In the genomic region with DNA sequence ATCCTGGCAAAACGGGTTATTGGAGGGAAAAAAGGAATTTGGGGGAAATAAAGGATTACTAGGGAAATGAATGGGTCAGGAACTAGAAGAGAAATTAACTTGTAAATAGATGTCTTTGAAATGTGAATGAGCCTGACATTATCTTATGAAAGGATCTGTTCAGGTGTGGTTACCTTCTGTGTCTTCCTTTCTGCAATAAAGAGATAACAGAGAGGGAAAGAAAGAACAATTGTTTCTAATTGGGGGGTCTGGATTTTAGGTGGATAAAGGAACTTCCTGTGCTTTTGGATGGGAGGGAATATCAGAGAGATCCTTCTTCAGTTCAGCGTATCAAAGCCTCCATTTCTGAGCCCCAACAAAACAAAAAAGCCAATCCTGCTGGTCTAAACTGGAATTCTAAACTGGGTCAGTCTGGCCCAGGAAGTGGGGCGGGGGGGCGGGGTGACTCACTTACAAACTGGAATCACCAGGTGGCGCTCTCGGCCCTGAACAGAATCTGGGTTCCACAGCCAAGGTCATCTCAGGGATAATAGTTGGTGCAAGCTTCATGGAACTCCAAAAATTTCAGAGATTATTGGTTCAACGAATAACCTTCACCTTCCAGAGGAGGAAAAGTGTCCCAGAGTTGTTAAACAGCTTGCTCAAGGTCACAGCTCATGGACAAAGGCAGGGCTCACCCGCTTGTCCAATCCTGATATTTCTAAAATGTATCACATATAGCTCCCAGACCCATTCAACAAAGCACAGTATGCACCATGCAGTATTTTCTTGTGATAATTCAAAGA, we compare ENCODE assay signal across 1 cellular context.
TF ChIP-seq lines count a peak whose summit lies in the region.

No MANE protein-coding gene starts in this region.

TF ChIP-seq in HepG2, 621 proteins besides CTCF, POLR2A, EP300 and RAD21 (continues in another document):
- TF ChIP-seq PHF21A (CRISPR knock-in tag; IDR thresholded peaks at IDR 0.05) (peak; percentile 58; the same call in 1 of the 2 replicates), SIX1 (CRISPR knock-in tag; IDR thresholded peaks at IDR 0.05; ENCODE audit: borderline replicate concordance) (0 out of 2 replicates have a peak, but pooled peaks have one; percentile 16), CENPX (CRISPR knock-in tag; IDR thresholded peaks at IDR 0.05) (no peak), HDAC6 (IDR thresholded peaks at IDR 0.05; ENCODE audit: low read depth, low read length) (no peak), PAWR (CRISPR knock-in tag; IDR thresholded peaks at IDR 0.05; ENCODE audit: borderline replicate concordance) (no peak), ZNF703 (CRISPR knock-in tag; IDR thresholded peaks at IDR 0.05; ENCODE audit: borderline replicate concordance) (no peak), ZNF446 (CRISPR knock-in tag; IDR thresholded peaks at IDR 0.05) (no peak), KLF13 (CRISPR knock-in tag; IDR thresholded peaks at IDR 0.05) (no peak), KDM3A (CRISPR knock-in tag; IDR thresholded peaks at IDR 0.05; ENCODE audit: low read depth) (0 out of 2 replicates have a peak, but pooled peaks have one; percentile 25), ZNF615 (CRISPR knock-in tag; IDR thresholded peaks at IDR 0.05; ENCODE audit: borderline replicate concordance) (no peak), ARHGAP35 (CRISPR knock-in tag; IDR thresholded peaks at IDR 0.05; ENCODE audit: borderline replicate concordance) (no peak), ZNF7 (CRISPR knock-in tag; IDR thresholded peaks at IDR 0.05) (no peak), ZNF839 (CRISPR knock-in tag; IDR thresholded peaks at IDR 0.05; ENCODE audit: borderline replicate concordance) (no peak), SMC3 (IDR thresholded peaks at IDR 0.05; ENCODE audit: low read length) (peak; percentile 62; the same call in 1 of the 2 replicates), SIN3B (IDR thresholded peaks at IDR 0.05; ENCODE audit: low read length) (no peak), HNRNPUL1 (IDR thresholded peaks at IDR 0.05; ENCODE audit: low read depth, low read length) (no peak), ZNF343 (CRISPR knock-in tag; IDR thresholded peaks at IDR 0.05) (no peak), ZNF616 (CRISPR knock-in tag; IDR thresholded peaks at IDR 0.05; ENCODE audit: low read depth) (no peak), PRMT3 (CRISPR knock-in tag; IDR thresholded peaks at IDR 0.05; ENCODE audit: borderline replicate concordance, low read depth) (no peak), ZC3H4 (CRISPR knock-in tag; IDR thresholded peaks at IDR 0.05; ENCODE audit: borderline replicate concordance) (no peak), GABPB1 (CRISPR knock-in tag; IDR thresholded peaks at IDR 0.05) (no peak), NFYC (CRISPR knock-in tag; IDR thresholded peaks at IDR 0.05) (no peak), TCF7 (IDR thresholded peaks at IDR 0.05; ENCODE audit: low read depth) (no peak), NFE2 (CRISPR knock-in tag; IDR thresholded peaks at IDR 0.05) (no peak), IKZF1 (IDR thresholded peaks at IDR 0.05) (no peak), ZNF761 (CRISPR knock-in tag; conservative IDR thresholded peaks at IDR 0.05) (no peak), ZNF530 (CRISPR knock-in tag; IDR thresholded peaks at IDR 0.05; ENCODE audit: low read depth) (no peak), ZZZ3 (CRISPR knock-in tag; IDR thresholded peaks at IDR 0.05; ENCODE audit: borderline replicate concordance) (no peak)
- TF ChIP-seq, protein P1, sequence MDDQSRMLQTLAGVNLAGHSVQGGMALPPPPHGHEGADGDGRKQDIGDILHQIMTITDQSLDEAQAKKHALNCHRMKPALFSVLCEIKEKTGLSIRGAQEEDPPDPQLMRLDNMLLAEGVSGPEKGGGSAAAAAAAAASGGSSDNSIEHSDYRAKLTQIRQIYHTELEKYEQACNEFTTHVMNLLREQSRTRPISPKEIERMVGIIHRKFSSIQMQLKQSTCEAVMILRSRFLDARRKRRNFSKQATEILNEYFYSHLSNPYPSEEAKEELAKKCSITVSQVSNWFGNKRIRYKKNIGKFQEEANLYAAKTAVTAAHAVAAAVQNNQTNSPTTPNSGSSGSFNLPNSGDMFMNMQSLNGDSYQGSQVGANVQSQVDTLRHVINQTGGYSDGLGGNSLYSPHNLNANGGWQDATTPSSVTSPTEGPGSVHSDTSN (CRISPR knock-in tag; IDR thresholded peaks at IDR 0.05; ENCODE audit: borderline replicate concordance): no peak
- TF ChIP-seq, protein P2, sequence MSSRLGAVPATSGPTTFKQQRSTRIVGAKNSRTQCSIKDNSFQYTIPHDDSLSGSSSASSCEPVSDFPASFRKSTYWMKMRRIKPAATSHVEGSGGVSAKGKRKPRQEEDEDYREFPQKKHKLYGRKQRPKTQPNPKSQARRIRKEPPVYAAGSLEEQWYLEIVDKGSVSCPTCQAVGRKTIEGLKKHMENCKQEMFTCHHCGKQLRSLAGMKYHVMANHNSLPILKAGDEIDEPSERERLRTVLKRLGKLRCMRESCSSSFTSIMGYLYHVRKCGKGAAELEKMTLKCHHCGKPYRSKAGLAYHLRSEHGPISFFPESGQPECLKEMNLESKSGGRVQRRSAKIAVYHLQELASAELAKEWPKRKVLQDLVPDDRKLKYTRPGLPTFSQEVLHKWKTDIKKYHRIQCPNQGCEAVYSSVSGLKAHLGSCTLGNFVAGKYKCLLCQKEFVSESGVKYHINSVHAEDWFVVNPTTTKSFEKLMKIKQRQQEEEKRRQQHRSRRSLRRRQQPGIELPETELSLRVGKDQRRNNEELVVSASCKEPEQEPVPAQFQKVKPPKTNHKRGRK (CRISPR knock-in tag; IDR thresholded peaks at IDR 0.05): no peak
- TF ChIP-seq, protein P3, sequence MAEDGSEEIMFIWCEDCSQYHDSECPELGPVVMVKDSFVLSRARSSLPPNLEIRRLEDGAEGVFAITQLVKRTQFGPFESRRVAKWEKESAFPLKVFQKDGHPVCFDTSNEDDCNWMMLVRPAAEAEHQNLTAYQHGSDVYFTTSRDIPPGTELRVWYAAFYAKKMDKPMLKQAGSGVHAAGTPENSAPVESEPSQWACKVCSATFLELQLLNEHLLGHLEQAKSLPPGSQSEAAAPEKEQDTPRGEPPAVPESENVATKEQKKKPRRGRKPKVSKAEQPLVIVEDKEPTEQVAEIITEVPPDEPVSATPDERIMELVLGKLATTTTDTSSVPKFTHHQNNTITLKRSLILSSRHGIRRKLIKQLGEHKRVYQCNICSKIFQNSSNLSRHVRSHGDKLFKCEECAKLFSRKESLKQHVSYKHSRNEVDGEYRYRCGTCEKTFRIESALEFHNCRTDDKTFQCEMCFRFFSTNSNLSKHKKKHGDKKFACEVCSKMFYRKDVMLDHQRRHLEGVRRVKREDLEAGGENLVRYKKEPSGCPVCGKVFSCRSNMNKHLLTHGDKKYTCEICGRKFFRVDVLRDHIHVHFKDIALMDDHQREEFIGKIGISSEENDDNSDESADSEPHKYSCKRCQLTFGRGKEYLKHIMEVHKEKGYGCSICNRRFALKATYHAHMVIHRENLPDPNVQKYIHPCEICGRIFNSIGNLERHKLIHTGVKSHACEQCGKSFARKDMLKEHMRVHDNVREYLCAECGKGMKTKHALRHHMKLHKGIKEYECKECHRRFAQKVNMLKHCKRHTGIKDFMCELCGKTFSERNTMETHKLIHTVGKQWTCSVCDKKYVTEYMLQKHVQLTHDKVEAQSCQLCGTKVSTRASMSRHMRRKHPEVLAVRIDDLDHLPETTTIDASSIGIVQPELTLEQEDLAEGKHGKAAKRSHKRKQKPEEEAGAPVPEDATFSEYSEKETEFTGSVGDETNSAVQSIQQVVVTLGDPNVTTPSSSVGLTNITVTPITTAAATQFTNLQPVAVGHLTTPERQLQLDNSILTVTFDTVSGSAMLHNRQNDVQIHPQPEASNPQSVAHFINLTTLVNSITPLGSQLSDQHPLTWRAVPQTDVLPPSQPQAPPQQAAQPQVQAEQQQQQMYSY (CRISPR knock-in tag; IDR thresholded peaks at IDR 0.05): no peak
- TF ChIP-seq, protein P4, sequence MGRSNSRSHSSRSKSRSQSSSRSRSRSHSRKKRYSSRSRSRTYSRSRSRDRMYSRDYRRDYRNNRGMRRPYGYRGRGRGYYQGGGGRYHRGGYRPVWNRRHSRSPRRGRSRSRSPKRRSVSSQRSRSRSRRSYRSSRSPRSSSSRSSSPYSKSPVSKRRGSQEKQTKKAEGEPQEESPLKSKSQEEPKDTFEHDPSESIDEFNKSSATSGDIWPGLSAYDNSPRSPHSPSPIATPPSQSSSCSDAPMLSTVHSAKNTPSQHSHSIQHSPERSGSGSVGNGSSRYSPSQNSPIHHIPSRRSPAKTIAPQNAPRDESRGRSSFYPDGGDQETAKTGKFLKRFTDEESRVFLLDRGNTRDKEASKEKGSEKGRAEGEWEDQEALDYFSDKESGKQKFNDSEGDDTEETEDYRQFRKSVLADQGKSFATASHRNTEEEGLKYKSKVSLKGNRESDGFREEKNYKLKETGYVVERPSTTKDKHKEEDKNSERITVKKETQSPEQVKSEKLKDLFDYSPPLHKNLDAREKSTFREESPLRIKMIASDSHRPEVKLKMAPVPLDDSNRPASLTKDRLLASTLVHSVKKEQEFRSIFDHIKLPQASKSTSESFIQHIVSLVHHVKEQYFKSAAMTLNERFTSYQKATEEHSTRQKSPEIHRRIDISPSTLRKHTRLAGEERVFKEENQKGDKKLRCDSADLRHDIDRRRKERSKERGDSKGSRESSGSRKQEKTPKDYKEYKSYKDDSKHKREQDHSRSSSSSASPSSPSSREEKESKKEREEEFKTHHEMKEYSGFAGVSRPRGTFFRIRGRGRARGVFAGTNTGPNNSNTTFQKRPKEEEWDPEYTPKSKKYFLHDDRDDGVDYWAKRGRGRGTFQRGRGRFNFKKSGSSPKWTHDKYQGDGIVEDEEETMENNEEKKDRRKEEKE (IDR thresholded peaks at IDR 0.05): no peak
- TF ChIP-seq, protein P5, sequence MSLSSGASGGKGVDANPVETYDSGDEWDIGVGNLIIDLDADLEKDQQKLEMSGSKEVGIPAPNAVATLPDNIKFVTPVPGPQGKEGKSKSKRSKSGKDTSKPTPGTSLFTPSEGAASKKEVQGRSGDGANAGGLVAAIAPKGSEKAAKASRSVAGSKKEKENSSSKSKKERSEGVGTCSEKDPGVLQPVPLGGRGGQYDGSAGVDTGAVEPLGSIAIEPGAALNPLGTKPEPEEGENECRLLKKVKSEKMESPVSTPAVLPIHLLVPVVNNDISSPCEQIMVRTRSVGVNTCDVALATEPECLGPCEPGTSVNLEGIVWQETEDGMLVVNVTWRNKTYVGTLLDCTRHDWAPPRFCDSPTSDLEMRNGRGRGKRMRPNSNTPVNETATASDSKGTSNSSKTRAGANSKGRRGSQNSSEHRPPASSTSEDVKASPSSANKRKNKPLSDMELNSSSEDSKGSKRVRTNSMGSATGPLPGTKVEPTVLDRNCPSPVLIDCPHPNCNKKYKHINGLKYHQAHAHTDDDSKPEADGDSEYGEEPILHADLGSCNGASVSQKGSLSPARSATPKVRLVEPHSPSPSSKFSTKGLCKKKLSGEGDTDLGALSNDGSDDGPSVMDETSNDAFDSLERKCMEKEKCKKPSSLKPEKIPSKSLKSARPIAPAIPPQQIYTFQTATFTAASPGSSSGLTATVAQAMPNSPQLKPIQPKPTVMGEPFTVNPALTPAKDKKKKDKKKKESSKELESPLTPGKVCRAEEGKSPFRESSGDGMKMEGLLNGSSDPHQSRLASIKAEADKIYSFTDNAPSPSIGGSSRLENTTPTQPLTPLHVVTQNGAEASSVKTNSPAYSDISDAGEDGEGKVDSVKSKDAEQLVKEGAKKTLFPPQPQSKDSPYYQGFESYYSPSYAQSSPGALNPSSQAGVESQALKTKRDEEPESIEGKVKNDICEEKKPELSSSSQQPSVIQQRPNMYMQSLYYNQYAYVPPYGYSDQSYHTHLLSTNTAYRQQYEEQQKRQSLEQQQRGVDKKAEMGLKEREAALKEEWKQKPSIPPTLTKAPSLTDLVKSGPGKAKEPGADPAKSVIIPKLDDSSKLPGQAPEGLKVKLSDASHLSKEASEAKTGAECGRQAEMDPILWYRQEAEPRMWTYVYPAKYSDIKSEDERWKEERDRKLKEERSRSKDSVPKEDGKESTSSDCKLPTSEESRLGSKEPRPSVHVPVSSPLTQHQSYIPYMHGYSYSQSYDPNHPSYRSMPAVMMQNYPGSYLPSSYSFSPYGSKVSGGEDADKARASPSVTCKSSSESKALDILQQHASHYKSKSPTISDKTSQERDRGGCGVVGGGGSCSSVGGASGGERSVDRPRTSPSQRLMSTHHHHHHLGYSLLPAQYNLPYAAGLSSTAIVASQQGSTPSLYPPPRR (CRISPR knock-in tag; IDR thresholded peaks at IDR 0.05; ENCODE audit: borderline replicate concordance): peak; percentile 60; the same call in 1 of the 2 replicates
- TF ChIP-seq, protein P6, sequence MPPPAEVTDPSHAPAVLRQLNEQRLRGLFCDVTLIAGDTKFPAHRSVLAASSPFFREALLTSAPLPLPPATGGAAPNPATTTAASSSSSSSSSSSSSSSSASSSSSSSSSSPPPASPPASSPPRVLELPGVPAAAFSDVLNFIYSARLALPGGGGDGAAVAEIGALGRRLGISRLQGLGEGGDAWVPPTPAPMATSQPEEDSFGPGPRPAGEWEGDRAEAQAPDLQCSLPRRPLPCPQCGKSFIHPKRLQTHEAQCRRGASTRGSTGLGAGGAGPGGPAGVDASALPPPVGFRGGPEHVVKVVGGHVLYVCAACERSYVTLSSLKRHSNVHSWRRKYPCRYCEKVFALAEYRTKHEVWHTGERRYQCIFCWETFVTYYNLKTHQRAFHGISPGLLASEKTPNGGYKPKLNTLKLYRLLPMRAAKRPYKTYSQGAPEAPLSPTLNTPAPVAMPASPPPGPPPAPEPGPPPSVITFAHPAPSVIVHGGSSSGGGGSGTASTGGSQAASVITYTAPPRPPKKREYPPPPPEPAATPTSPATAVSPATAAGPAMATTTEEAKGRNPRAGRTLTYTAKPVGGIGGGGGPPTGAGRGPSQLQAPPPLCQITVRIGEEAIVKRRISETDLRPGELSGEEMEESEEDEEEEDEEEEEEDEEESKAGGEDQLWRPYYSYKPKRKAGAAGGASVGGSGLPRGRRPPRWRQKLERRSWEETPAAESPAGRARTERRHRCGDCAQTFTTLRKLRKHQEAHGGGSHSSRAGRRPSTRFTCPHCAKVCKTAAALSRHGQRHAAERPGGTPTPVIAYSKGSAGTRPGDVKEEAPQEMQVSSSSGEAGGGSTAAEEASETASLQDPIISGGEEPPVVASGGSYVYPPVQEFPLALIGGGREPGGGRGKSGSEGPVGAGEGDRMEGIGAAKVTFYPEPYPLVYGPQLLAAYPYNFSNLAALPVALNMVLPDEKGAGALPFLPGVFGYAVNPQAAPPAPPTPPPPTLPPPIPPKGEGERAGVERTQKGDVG (CRISPR knock-in tag; IDR thresholded peaks at IDR 0.05; ENCODE audit: borderline replicate concordance): no peak
- TF ChIP-seq, protein P7, sequence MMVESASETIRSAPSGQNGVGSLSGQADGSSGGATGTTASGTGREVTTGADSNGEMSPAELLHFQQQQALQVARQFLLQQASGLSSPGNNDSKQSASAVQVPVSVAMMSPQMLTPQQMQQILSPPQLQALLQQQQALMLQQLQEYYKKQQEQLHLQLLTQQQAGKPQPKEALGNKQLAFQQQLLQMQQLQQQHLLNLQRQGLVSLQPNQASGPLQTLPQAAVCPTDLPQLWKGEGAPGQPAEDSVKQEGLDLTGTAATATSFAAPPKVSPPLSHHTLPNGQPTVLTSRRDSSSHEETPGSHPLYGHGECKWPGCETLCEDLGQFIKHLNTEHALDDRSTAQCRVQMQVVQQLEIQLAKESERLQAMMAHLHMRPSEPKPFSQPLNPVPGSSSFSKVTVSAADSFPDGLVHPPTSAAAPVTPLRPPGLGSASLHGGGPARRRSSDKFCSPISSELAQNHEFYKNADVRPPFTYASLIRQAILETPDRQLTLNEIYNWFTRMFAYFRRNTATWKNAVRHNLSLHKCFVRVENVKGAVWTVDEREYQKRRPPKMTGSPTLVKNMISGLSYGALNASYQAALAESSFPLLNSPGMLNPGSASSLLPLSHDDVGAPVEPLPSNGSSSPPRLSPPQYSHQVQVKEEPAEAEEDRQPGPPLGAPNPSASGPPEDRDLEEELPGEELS (CRISPR knock-in tag; IDR thresholded peaks at IDR 0.05): peak; percentile 47; the same call in 1 of the 2 replicates
